10 cellular contexts compared by ENCODE assay signal in genomic region chr20:14838663-14839650, GRCh38.
DNase-seq lines count a peak whose midpoint lies in the region; ATAC-seq, FAIRE-seq and TF ChIP-seq lines count a peak whose summit lies in the region.
"Had no signal": no experiment of that assay in that cellular context is flagged by ENCODE, and none has a peak within 500 bp of the region (broad histone marks: within the 10 kb centered on the region; RNA-seq: fewer than 3 reads in every experiment).

No MANE protein-coding gene starts in this region.

- ATAC-seq in GM18499 (IDR thresholded peaks at IDR 0.05; ENCODE audit: insufficient read depth, unreplicated experiment) (peak; percentile 90), GM21723 (IDR thresholded peaks at IDR 0.05; ENCODE audit: unreplicated experiment) (peak; percentile 91), HG03520 (IDR thresholded peaks at IDR 0.05; ENCODE audit: unreplicated experiment) (peak; percentile 86)
- ATAC-seq: natural killer cell, Panc1 had no signal

- H3K4me3 ChIP-seq in fibroblast of mammary gland (ENCODE audit: control insufficient read depth, low read depth, low read length) = no peak overlapping the region

- peak; percentile 24 for DNase-seq in fibroblast of mammary gland (ENCODE audit: low read depth)
- no peak for DNase-seq in frontal cortex (ENCODE audit: low spot score in 2 of 2)
- DNase-seq in GM20000 (ENCODE audit: low spot score) = no peak
- no peak for DNase-seq in NK-92 treated with Interleukin-12 subunit alpha and Interleukin-12 subunit beta, amount 100 ng/mL, for 24 hours (lab: John Stamatoyannopoulos, UW)
- no peak for DNase-seq in effector CD4-positive, alpha-beta T cell
- DNase-seq: natural killer cell had no signal

- no peak for TF ChIP-seq CTCF in fibroblast of mammary gland (conservative IDR thresholded peaks at IDR 0.05; ENCODE audit: control insufficient read depth, insufficient read depth, low read depth, low read length)
- TF ChIP-seq CTCF in GM20000 (IDR thresholded peaks at IDR 0.05; ENCODE audit: extremely low read depth, missing control alignments) = no peak

- no peak for FAIRE-seq in frontal cortex (lab: Jason Lieb, UNC)
